ENCODE assay signal across 21 cellular contexts in genomic region chr10:121831237-121831636, GRCh38.
"Had no signal": no experiment of that assay in that cellular context is flagged by ENCODE, and none has a peak within 500 bp of the region (broad histone marks: within the 10 kb centered on the region; RNA-seq: fewer than 3 reads in every experiment).

No MANE protein-coding gene starts in this region.

- H3K9ac ChIP-seq: neural progenitor cell had no signal

- H3K4me1 ChIP-seq: esophagus squamous epithelium, neural progenitor cell, sigmoid colon, spleen, testis, tibial artery, upper lobe of right lung, uterus had no signal

- H3K4me3 ChIP-seq: esophagus squamous epithelium, mucosa of descending colon, neural progenitor cell, prostate gland, sigmoid colon, spleen, testis, tibial artery, upper lobe of right lung, uterus had no signal

- H3K36me3 ChIP-seq: neural progenitor cell, prostate gland, uterus had no signal

- H3K4me2 ChIP-seq: neural progenitor cell had no signal

- H2AFZ ChIP-seq: neural progenitor cell had no signal

- ATAC-seq: effector memory CD8-positive, alpha-beta T cell; right cardiac atrium; stimulated activated memory B cell treated with anti-CD40 and anti-IgM and Interleukin-4, amounts not matched to agents 10 μg/mL and 1 μg/mL and 100 μg/mL, for 72 hours; stimulated activated naive CD8-positive, alpha-beta T cell treated with anti-CD3 and anti-CD28 coated beads, Interleukin-15, Interleukin-2, amounts not matched to agents 100 U/mL and 50 U/mL, for 24 hours; upper lobe of right lung had no signal

- H3K27ac ChIP-seq: esophagus squamous epithelium, neural progenitor cell, prostate gland, sigmoid colon, spleen, testis, tibial artery, upper lobe of right lung, uterus had no signal

- H3K27me3 ChIP-seq: esophagus squamous epithelium, neural progenitor cell, sigmoid colon, spleen, testis, tibial artery, upper lobe of right lung, uterus had no signal

- DNase-seq: cortex of kidney; effector memory CD8-positive, alpha-beta T cell; erythroblast; esophagus squamous epithelium; mesenchymal stem cell; mucosa of descending colon; naive B cell; nucleus accumbens; sigmoid colon; spleen; stimulated activated CD4-positive, alpha-beta T cell treated with anti-CD3 and anti-CD28 coated beads, Interleukin-4, amount 100 ng/mL, for 4 hours; stimulated activated naive CD8-positive, alpha-beta T cell treated with anti-CD3 and anti-CD28 coated beads, Interleukin-15, Interleukin-2, amounts not matched to agents 100 U/mL and 50 U/mL, for 24 hours; substantia nigra; testis; tibial artery; upper lobe of right lung; uterus had no signal

- H3K9me3 ChIP-seq: esophagus squamous epithelium, mucosa of descending colon, prostate gland, sigmoid colon, spleen, testis, tibial artery, upper lobe of right lung, uterus had no signal
